In genomic region chr15:48536681-48537091, GRCh38 we compare ENCODE assay signal across 14 cellular contexts.
DNase-seq lines count a peak whose midpoint lies in the region; ATAC-seq and TF ChIP-seq lines count a peak whose summit lies in the region.
"Had no signal": no experiment of that assay in that cellular context is flagged by ENCODE, and none has a peak within 500 bp of the region (broad histone marks: within the 10 kb centered on the region; RNA-seq: fewer than 3 reads in every experiment).

No MANE protein-coding gene starts in this region.

- no TSS peak for BruUV-seq in mammary epithelial cell (replicated peaks; lab: Mats Ljungman, UMichigan)

- H3K4me3 Mint-ChIP-seq in chondrocyte (ENCODE audit: unreplicated experiment), result peak overlapping the region; percentile 44
- H3K4me3 Mint-ChIP-seq: activated CD8-positive, alpha-beta memory T cell treated with anti-CD3 and anti-CD28 coated beads, Interleukin-2, amount 10 ng/mL, durations not matched to agents 7 days and 5 days; activated naive CD4-positive, alpha-beta T cell treated with anti-CD3 and anti-CD28 coated beads, Interleukin-2, amount 10 ng/mL, durations not matched to agents 7 days and 5 days; IgD-negative memory B cell had no signal

- no peaks in the 10 kb centered on the region for H3K9me3 ChIP-seq in GM23248 (ENCODE audit: low read depth)
- H3K9me3 ChIP-seq in sigmoid colon, result no peaks in the 10 kb centered on the region
- no peaks in the 10 kb centered on the region for H3K9me3 ChIP-seq in mammary epithelial cell (replicated peaks; ENCODE audit: insufficient read depth, low read length)

- H3K9ac ChIP-seq in GM23248, result peak overlapping the region; percentile 64
- H3K9ac ChIP-seq in mammary epithelial cell (ENCODE audit: insufficient read depth, low read length), result no peak overlapping the region

- TF ChIP-seq CTCF in chondrocyte (IDR thresholded peaks at IDR 0.05) (no peak), sigmoid colon (IDR thresholded peaks at IDR 0.05) (no peak), mammary epithelial cell (conservative IDR thresholded peaks at IDR 0.05 in 1 of 2, IDR thresholded peaks at IDR 0.05 in 1 of 2; ENCODE audit: extremely low read depth in 1 of 2, insufficient read depth in 1 of 2, low read depth in 1 of 2, low read length in 2 of 2) (no peak)

- CTCF ChIA-PET in mammary epithelial cell (lab: Charles Lee; ENCODE audit: low non-redundant PET), result no interaction called here

- H3K27ac Mint-ChIP-seq in chondrocyte (ENCODE audit: unreplicated experiment), result peak overlapping the region; percentile 81
- H3K27ac Mint-ChIP-seq: activated CD8-positive, alpha-beta memory T cell treated with anti-CD3 and anti-CD28 coated beads, Interleukin-2, amount 10 ng/mL, durations not matched to agents 7 days and 5 days; activated naive CD4-positive, alpha-beta T cell treated with anti-CD3 and anti-CD28 coated beads, Interleukin-2, amount 10 ng/mL, durations not matched to agents 7 days and 5 days; IgD-negative memory B cell had no signal

- peak; percentile 67 for DNase-seq in GM23248
- no peak for DNase-seq in chondrocyte (ENCODE audit: low spot score)
- no peak for DNase-seq in left ventricle myocardium superior
- no peak for DNase-seq in sigmoid colon
- DNase-seq in mammary epithelial cell, result no peak
- no peak for DNase-seq in KBM-7
- DNase-seq in NK-92 treated with Interleukin-12 subunit alpha and Interleukin-12 subunit beta, amount 100 ng/mL, for 24 hours (lab: John Stamatoyannopoulos, UW), result no peak
- DNase-seq in erythroblast (lab: John Stamatoyannopoulos, UW), result no peak
- DNase-seq: activated CD8-positive, alpha-beta memory T cell treated with anti-CD3 and anti-CD28 coated beads, Interleukin-2, amount 10 ng/mL, durations not matched to agents 7 days and 5 days; activated naive CD4-positive, alpha-beta T cell treated with anti-CD3 and anti-CD28 coated beads, Interleukin-2, amount 10 ng/mL, durations not matched to agents 7 days and 5 days; NCI-H1436; stimulated activated CD4-positive, alpha-beta T cell treated with anti-CD3 and anti-CD28 coated beads, Interleukin-2, amount 100 ng/mL, for 48 hours; WERI-Rb-1 had no signal

- peaks cover 72% of the 10 kb centered on the region for H3K36me3 ChIP-seq in GM23248 (ENCODE audit: low read depth)
- H3K36me3 ChIP-seq in sigmoid colon, result no peaks in the 10 kb centered on the region
- H3K36me3 ChIP-seq in mammary epithelial cell (ENCODE audit: insufficient read depth, low read length), result no peaks in the 10 kb centered on the region
- H3K36me3 ChIP-seq: WERI-Rb-1 had no signal

- dilution Hi-C loops in mammary epithelial cell (cut with HindIII; ENCODE audit: low sequenced_read_pairs), result no loop called here

- H3F3A ChIP-seq in GM23248 (ENCODE audit: insufficient read depth), result peaks cover 96% of the 10 kb centered on the region

- TF ChIP-seq EP300 in sigmoid colon (IDR thresholded peaks at IDR 0.05), result no peak

- H3K4me2 ChIP-seq in GM23248 (ENCODE audit: unreplicated experiment), result peak overlapping the region; percentile 41
- no peak overlapping the region for H3K4me2 ChIP-seq in mammary epithelial cell (ENCODE audit: insufficient read depth, low read depth, low read length)

- H3K4me1 Mint-ChIP-seq in chondrocyte (ENCODE audit: low read depth), result peaks cover 94% of the 10 kb centered on the region
- H3K4me1 Mint-ChIP-seq: activated CD8-positive, alpha-beta memory T cell treated with anti-CD3 and anti-CD28 coated beads, Interleukin-2, amount 10 ng/mL, durations not matched to agents 7 days and 5 days; activated naive CD4-positive, alpha-beta T cell treated with anti-CD3 and anti-CD28 coated beads, Interleukin-2, amount 10 ng/mL, durations not matched to agents 7 days and 5 days; IgD-negative memory B cell had no signal

- H3K27me3 ChIP-seq in GM23248 (replicated peaks; ENCODE audit: insufficient read depth) (no peaks in the 10 kb centered on the region), sigmoid colon (no peaks in the 10 kb centered on the region), mammary epithelial cell (ENCODE audit: insufficient read depth, low read length) (no peaks in the 10 kb centered on the region)

- H3K36me3 Mint-ChIP-seq in chondrocyte (ENCODE audit: low read depth), result peaks cover 50% of the 10 kb centered on the region
- H3K36me3 Mint-ChIP-seq: activated CD8-positive, alpha-beta memory T cell treated with anti-CD3 and anti-CD28 coated beads, Interleukin-2, amount 10 ng/mL, durations not matched to agents 7 days and 5 days; activated naive CD4-positive, alpha-beta T cell treated with anti-CD3 and anti-CD28 coated beads, Interleukin-2, amount 10 ng/mL, durations not matched to agents 7 days and 5 days had no signal

- H4K20me1 ChIP-seq in GM23248 (ENCODE audit: insufficient read depth), result no peaks in the 10 kb centered on the region; the same call in 1 of the 2 replicates
- no peaks in the 10 kb centered on the region for H4K20me1 ChIP-seq in mammary epithelial cell (ENCODE audit: insufficient read depth, low read length)

- peaks cover 77% of the 10 kb centered on the region for H3K4me1 ChIP-seq in GM23248 (ENCODE audit: insufficient read depth)
- peaks cover 0 to 14% (median 2%) of the 10 kb centered on the region in 4 donors for H3K4me1 ChIP-seq in sigmoid colon
- H3K4me1 ChIP-seq in mammary epithelial cell (ENCODE audit: insufficient read depth, low read length), result peaks cover under 1% of the 10 kb centered on the region

- TF ChIP-seq POLR2A in sigmoid colon (IDR thresholded peaks at IDR 0.05) (no peak), erythroblast (IDR thresholded peaks at IDR 0.05; ENCODE audit: low read length) (no peak)

- H3K27me3 Mint-ChIP-seq in chondrocyte (ENCODE audit: low read depth), result no peaks in the 10 kb centered on the region
- H3K27me3 Mint-ChIP-seq: IgD-negative memory B cell had no signal

- ATAC-seq in left ventricle myocardium superior, result peak; percentile 83
- ATAC-seq: activated CD8-positive, alpha-beta memory T cell treated with anti-CD3 and anti-CD28 coated beads, Interleukin-2, amount 10 ng/mL, durations not matched to agents 7 days and 5 days had no signal

- H3K27ac ChIP-seq in GM23248, result peak overlapping the region; percentile 83
- peak overlapping the region in 3 of 4 donors; percentile 53 to 63 (median 62) for H3K27ac ChIP-seq in sigmoid colon
- no peak overlapping the region for H3K27ac ChIP-seq in mammary epithelial cell (ENCODE audit: insufficient read depth, low read depth, low read length)
- H3K27ac ChIP-seq: WERI-Rb-1 had no signal

- intact Hi-C loops in left ventricle myocardium superior (cut with micrococcal nuclease), result no loop called here
- intact Hi-C loops in sigmoid colon (cut with DNase I), result loop anchor here (10.0 kb wide), 1 partner anchor 108 kb away; the partner anchor contains the start of gene FBN1
- intact Hi-C loops in mammary epithelial cell (cut with micrococcal nuclease), result no loop called here

- 20 to 22% methylated on average over 3 of the region's 3 CpGs for WGBS in GM23248 (ENCODE audit: low coverage in 1 of 2, low lambda C conversion rate in 2 of 2, missing lambda C conversion rate in 2 of 2), 2 experiments
- WGBS in sigmoid colon, 2 donors, result 46 to 63% methylated on average over 3 of the region's 3 CpGs
- 47% methylated on average over 3 of the region's 3 CpGs for WGBS in mammary epithelial cell (ENCODE audit: low coverage, missing lambda C conversion rate)

- peaks cover 99% of the 10 kb centered on the region for H3K79me2 ChIP-seq in GM23248 (ENCODE audit: insufficient read depth)
- H3K79me2 ChIP-seq in mammary epithelial cell (ENCODE audit: insufficient read depth, low read length), result no peaks in the 10 kb centered on the region

- H2AFZ ChIP-seq in GM23248 (no peak overlapping the region), mammary epithelial cell (ENCODE audit: low read depth, low read length) (no peak overlapping the region)

- H3K9me3 Mint-ChIP-seq in chondrocyte (ENCODE audit: low read depth), result no peaks in the 10 kb centered on the region
- H3K9me3 Mint-ChIP-seq: activated naive CD4-positive, alpha-beta T cell treated with anti-CD3 and anti-CD28 coated beads, Interleukin-2, amount 10 ng/mL, durations not matched to agents 7 days and 5 days; IgD-negative memory B cell had no signal

- in situ Hi-C loops in GM23248 (cut with MboI) (loop anchor here (25.0 kb wide), 1 partner anchor 101 kb away; the partner anchor contains the start of gene FBN1), mammary epithelial cell (cut with MboI; ENCODE audit: low sequenced_read_pairs in 2 of 2) (loop anchor here in 1 of 2 donors (10.0 kb wide), 1 partner anchor 58 kb away; no protein-coding TSS in a partner anchor), KBM-7 (cut with MboI; ENCODE audit: low pct_unique_long_range_greater_than_20kb, low sequenced_read_pairs) (no loop called here)

- no peaks in the 10 kb centered on the region for H3K9me2 ChIP-seq in GM23248 (ENCODE audit: insufficient read depth)

- no peak overlapping the region for H3K4me3 ChIP-seq in GM23248
- no peak overlapping the region for H3K4me3 ChIP-seq in sigmoid colon
- no peak overlapping the region for H3K4me3 ChIP-seq in mammary epithelial cell (replicated peaks in 1 of 3; ENCODE audit: insufficient read depth in 1 of 3, low read depth in 2 of 3, low read length in 3 of 3)
